1 cellular context compared by ENCODE assay signal in genomic region chr1:1014896-1015681, GRCh38.
TF ChIP-seq lines count a peak whose summit lies in the region.

No MANE protein-coding gene starts in this region.

TF ChIP-seq in K562, 482 proteins besides CTCF, POLR2A, EP300 and RAD21:
- TF ChIP-seq NCOA1 (IDR thresholded peaks at IDR 0.05; ENCODE audit: low read depth) (no peak), RB1 (IDR thresholded peaks at IDR 0.05; ENCODE audit: low read depth) (0 out of 2 replicates have a peak, but pooled peaks have one; percentile 18), ARID3B (CRISPR knock-in tag; IDR thresholded peaks at IDR 0.05; ENCODE audit: borderline replicate concordance) (no peak), GTF2F1 (IDR thresholded peaks at IDR 0.05; ENCODE audit: low read depth, low read length) (no peak), TBP (optimal IDR thresholded peaks at IDR 0.05; ENCODE audit: low read depth, low read length) (no peak), ZBTB7A (IDR thresholded peaks at IDR 0.05; ENCODE audit: borderline replicate concordance, control insufficient read depth, low read depth, low read length) (peak; percentile 72; the same call in 1 of the 2 replicates), ZBTB12 (CRISPR knock-in tag; IDR thresholded peaks at IDR 0.05) (no peak), ILF3 (IDR thresholded peaks at IDR 0.05; ENCODE audit: borderline replicate concordance) (no peak), ARID4B (CRISPR knock-in tag; IDR thresholded peaks at IDR 0.05) (0 out of 2 replicates have a peak, but pooled peaks have one; percentile 32), ZNF384 (IDR thresholded peaks at IDR 0.05; ENCODE audit: low read depth, low read length) (no peak), NR4A1 (CRISPR knock-in tag; IDR thresholded peaks at IDR 0.05) (no peak), NR4A1 (tag; IDR thresholded peaks at IDR 0.05) (no peak), RFX7 (CRISPR knock-in tag; IDR thresholded peaks at IDR 0.05) (no peak), ZMIZ1 (IDR thresholded peaks at IDR 0.05; ENCODE audit: low read depth in 2 of 2, low read length in 2 of 2) (no peak), NFE2L1 (tag; IDR thresholded peaks at IDR 0.05; ENCODE audit: borderline replicate concordance, low read depth) (no peak), SMARCA4 (IDR thresholded peaks at IDR 0.05) (no peak), MECOM (CRISPR knock-in tag; IDR thresholded peaks at IDR 0.05) (no peak), PHF21A (IDR thresholded peaks at IDR 0.05; ENCODE audit: borderline replicate concordance, low read depth) (no peak), SRSF1 (IDR thresholded peaks at IDR 0.05; ENCODE audit: low read depth, low read length) (no peak), BMI1 (IDR thresholded peaks at IDR 0.05; ENCODE audit: low read length) (no peak)
- TF ChIP-seq, protein P1, sequence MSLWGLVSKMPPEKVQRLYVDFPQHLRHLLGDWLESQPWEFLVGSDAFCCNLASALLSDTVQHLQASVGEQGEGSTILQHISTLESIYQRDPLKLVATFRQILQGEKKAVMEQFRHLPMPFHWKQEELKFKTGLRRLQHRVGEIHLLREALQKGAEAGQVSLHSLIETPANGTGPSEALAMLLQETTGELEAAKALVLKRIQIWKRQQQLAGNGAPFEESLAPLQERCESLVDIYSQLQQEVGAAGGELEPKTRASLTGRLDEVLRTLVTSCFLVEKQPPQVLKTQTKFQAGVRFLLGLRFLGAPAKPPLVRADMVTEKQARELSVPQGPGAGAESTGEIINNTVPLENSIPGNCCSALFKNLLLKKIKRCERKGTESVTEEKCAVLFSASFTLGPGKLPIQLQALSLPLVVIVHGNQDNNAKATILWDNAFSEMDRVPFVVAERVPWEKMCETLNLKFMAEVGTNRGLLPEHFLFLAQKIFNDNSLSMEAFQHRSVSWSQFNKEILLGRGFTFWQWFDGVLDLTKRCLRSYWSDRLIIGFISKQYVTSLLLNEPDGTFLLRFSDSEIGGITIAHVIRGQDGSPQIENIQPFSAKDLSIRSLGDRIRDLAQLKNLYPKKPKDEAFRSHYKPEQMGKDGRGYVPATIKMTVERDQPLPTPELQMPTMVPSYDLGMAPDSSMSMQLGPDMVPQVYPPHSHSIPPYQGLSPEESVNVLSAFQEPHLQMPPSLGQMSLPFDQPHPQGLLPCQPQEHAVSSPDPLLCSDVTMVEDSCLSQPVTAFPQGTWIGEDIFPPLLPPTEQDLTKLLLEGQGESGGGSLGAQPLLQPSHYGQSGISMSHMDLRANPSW (CRISPR knock-in tag; IDR thresholded peaks at IDR 0.05) = no peak
